In genomic region chr5:108381955-108382783, GRCh38 we compare ENCODE assay signal across 1 cellular context.
TF ChIP-seq lines count a peak whose summit lies in the region.

TSS of gene FBXL17 (minus strand) at chr5:108382098.

TF ChIP-seq in K562, 482 proteins besides CTCF, POLR2A, EP300 and RAD21 (continued from another document and continues in another):
- TF ChIP-seq, protein P1, sequence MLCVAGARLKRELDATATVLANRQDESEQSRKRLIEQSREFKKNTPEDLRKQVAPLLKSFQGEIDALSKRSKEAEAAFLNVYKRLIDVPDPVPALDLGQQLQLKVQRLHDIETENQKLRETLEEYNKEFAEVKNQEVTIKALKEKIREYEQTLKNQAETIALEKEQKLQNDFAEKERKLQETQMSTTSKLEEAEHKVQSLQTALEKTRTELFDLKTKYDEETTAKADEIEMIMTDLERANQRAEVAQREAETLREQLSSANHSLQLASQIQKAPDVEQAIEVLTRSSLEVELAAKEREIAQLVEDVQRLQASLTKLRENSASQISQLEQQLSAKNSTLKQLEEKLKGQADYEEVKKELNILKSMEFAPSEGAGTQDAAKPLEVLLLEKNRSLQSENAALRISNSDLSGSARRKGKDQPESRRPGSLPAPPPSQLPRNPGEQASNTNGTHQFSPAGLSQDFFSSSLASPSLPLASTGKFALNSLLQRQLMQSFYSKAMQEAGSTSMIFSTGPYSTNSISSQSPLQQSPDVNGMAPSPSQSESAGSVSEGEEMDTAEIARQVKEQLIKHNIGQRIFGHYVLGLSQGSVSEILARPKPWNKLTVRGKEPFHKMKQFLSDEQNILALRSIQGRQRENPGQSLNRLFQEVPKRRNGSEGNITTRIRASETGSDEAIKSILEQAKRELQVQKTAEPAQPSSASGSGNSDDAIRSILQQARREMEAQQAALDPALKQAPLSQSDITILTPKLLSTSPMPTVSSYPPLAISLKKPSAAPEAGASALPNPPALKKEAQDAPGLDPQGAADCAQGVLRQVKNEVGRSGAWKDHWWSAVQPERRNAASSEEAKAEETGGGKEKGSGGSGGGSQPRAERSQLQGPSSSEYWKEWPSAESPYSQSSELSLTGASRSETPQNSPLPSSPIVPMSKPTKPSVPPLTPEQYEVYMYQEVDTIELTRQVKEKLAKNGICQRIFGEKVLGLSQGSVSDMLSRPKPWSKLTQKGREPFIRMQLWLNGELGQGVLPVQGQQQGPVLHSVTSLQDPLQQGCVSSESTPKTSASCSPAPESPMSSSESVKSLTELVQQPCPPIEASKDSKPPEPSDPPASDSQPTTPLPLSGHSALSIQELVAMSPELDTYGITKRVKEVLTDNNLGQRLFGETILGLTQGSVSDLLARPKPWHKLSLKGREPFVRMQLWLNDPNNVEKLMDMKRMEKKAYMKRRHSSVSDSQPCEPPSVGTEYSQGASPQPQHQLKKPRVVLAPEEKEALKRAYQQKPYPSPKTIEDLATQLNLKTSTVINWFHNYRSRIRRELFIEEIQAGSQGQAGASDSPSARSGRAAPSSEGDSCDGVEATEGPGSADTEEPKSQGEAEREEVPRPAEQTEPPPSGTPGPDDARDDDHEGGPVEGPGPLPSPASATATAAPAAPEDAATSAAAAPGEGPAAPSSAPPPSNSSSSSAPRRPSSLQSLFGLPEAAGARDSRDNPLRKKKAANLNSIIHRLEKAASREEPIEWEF (CRISPR knock-in tag; IDR thresholded peaks at IDR 0.05): no peak
- TF ChIP-seq ARHGAP35 (IDR thresholded peaks at IDR 0.05; ENCODE audit: partially characterized antibody): no peak
- no peak for TF ChIP-seq SRSF9 (IDR thresholded peaks at IDR 0.05; ENCODE audit: borderline replicate concordance, low read depth, low read length)
- no peak for TF ChIP-seq KLF16 (IDR thresholded peaks at IDR 0.05)
- no peak for TF ChIP-seq PHTF2 (CRISPR knock-in tag; IDR thresholded peaks at IDR 0.05)
- TF ChIP-seq, protein P2, sequence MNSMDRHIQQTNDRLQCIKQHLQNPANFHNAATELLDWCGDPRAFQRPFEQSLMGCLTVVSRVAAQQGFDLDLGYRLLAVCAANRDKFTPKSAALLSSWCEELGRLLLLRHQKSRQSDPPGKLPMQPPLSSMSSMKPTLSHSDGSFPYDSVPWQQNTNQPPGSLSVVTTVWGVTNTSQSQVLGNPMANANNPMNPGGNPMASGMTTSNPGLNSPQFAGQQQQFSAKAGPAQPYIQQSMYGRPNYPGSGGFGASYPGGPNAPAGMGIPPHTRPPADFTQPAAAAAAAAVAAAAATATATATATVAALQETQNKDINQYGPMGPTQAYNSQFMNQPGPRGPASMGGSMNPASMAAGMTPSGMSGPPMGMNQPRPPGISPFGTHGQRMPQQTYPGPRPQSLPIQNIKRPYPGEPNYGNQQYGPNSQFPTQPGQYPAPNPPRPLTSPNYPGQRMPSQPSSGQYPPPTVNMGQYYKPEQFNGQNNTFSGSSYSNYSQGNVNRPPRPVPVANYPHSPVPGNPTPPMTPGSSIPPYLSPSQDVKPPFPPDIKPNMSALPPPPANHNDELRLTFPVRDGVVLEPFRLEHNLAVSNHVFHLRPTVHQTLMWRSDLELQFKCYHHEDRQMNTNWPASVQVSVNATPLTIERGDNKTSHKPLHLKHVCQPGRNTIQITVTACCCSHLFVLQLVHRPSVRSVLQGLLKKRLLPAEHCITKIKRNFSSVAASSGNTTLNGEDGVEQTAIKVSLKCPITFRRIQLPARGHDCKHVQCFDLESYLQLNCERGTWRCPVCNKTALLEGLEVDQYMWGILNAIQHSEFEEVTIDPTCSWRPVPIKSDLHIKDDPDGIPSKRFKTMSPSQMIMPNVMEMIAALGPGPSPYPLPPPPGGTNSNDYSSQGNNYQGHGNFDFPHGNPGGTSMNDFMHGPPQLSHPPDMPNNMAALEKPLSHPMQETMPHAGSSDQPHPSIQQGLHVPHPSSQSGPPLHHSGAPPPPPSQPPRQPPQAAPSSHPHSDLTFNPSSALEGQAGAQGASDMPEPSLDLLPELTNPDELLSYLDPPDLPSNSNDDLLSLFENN (IDR thresholded peaks at IDR 0.05; ENCODE audit: low read depth in 2 of 2, low read length in 2 of 2): no peak
- TF ChIP-seq ZNF232 (CRISPR knock-in tag; IDR thresholded peaks at IDR 0.05): peak; percentile 3; the same call in 1 of the 2 replicates
- TF ChIP-seq YBX1 (IDR thresholded peaks at IDR 0.05): no peak
- peak; percentile 68 for TF ChIP-seq KLF1 (tag; IDR thresholded peaks at IDR 0.05)
- TF ChIP-seq PHB2 (IDR thresholded peaks at IDR 0.05; ENCODE audit: low read depth): no peak
- TF ChIP-seq, protein P3, sequence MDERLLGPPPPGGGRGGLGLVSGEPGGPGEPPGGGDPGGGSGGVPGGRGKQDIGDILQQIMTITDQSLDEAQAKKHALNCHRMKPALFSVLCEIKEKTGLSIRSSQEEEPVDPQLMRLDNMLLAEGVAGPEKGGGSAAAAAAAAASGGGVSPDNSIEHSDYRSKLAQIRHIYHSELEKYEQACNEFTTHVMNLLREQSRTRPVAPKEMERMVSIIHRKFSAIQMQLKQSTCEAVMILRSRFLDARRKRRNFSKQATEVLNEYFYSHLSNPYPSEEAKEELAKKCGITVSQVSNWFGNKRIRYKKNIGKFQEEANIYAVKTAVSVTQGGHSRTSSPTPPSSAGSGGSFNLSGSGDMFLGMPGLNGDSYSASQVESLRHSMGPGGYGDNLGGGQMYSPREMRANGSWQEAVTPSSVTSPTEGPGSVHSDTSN (CRISPR knock-in tag; IDR thresholded peaks at IDR 0.05; ENCODE audit: low read depth): no peak
- TF ChIP-seq, protein P3 (tag; conservative IDR thresholded peaks at IDR 0.05; ENCODE audit: low read depth): peak; percentile 41
- TF ChIP-seq HSF4 (CRISPR knock-in tag; IDR thresholded peaks at IDR 0.05; ENCODE audit: borderline replicate concordance): no peak
- TF ChIP-seq HMG20B (CRISPR knock-in tag; IDR thresholded peaks at IDR 0.05): peak; percentile 28; the same call in 1 of the 2 replicates
- TF ChIP-seq PRPF4 (IDR thresholded peaks at IDR 0.05; ENCODE audit: insufficient read depth, low read depth, low read length, poor library complexity, severe bottlenecking): no peak
- peak; percentile 78 for TF ChIP-seq RB1 (IDR thresholded peaks at IDR 0.05; ENCODE audit: low read depth)
- peak; percentile 90 for TF ChIP-seq ZNF395 (CRISPR knock-in tag; IDR thresholded peaks at IDR 0.05)
- TF ChIP-seq CBX8 (IDR thresholded peaks at IDR 0.05; ENCODE audit: borderline replicate concordance, extremely low read depth, low read depth, low read length, poor library complexity, severe bottlenecking): no peak
- TF ChIP-seq BRCA1 (IDR thresholded peaks at IDR 0.05): no peak
- TF ChIP-seq BRCA1 (CRISPR knock-in tag; IDR thresholded peaks at IDR 0.05): 0 out of 2 replicates have a peak, but pooled peaks have one; percentile 41
- peak; percentile 4 for TF ChIP-seq U2AF1 (optimal IDR thresholded peaks at IDR 0.05; ENCODE audit: low read depth, low read length)
- no peak for TF ChIP-seq RUNX1 (IDR thresholded peaks at IDR 0.05; ENCODE audit: low read depth)
- no peak for TF ChIP-seq ZNF217 (CRISPR knock-in tag; IDR thresholded peaks at IDR 0.05)
- peak; percentile 87 for TF ChIP-seq CXXC5 (CRISPR knock-in tag; IDR thresholded peaks at IDR 0.05)
- TF ChIP-seq SP1 (CRISPR knock-in tag; IDR thresholded peaks at IDR 0.05): no peak; the same call in 1 of the 2 replicates
- TF ChIP-seq TAF9B (IDR thresholded peaks at IDR 0.05; ENCODE audit: partially characterized antibody): peak; percentile 69
- no peak for TF ChIP-seq MXI1 (IDR thresholded peaks at IDR 0.05; ENCODE audit: low read depth, low read length)
- no peak for TF ChIP-seq ID3 (CRISPR knock-in tag; IDR thresholded peaks at IDR 0.05)
- TF ChIP-seq ID3 (tag; IDR thresholded peaks at IDR 0.05): no peak
- TF ChIP-seq, protein P4, sequence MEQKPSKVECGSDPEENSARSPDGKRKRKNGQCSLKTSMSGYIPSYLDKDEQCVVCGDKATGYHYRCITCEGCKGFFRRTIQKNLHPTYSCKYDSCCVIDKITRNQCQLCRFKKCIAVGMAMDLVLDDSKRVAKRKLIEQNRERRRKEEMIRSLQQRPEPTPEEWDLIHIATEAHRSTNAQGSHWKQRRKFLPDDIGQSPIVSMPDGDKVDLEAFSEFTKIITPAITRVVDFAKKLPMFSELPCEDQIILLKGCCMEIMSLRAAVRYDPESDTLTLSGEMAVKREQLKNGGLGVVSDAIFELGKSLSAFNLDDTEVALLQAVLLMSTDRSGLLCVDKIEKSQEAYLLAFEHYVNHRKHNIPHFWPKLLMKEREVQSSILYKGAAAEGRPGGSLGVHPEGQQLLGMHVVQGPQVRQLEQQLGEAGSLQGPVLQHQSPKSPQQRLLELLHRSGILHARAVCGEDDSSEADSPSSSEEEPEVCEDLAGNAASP (IDR thresholded peaks at IDR 0.05): no peak
- no peak for TF ChIP-seq TAL1 (IDR thresholded peaks at IDR 0.05)
- TF ChIP-seq, protein P5, sequence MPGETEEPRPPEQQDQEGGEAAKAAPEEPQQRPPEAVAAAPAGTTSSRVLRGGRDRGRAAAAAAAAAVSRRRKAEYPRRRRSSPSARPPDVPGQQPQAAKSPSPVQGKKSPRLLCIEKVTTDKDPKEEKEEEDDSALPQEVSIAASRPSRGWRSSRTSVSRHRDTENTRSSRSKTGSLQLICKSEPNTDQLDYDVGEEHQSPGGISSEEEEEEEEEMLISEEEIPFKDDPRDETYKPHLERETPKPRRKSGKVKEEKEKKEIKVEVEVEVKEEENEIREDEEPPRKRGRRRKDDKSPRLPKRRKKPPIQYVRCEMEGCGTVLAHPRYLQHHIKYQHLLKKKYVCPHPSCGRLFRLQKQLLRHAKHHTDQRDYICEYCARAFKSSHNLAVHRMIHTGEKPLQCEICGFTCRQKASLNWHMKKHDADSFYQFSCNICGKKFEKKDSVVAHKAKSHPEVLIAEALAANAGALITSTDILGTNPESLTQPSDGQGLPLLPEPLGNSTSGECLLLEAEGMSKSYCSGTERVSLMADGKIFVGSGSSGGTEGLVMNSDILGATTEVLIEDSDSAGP (CRISPR knock-in tag; IDR thresholded peaks at IDR 0.05): no peak
- peak; percentile 37 to 80; a peak in 3 of 4 replicates for TF ChIP-seq MAZ (CRISPR knock-in tag; conservative IDR thresholded peaks at IDR 0.05 in 1 of 2, IDR thresholded peaks at IDR 0.05 in 1 of 2)
- TF ChIP-seq ILF3 (IDR thresholded peaks at IDR 0.05; ENCODE audit: borderline replicate concordance): no peak
- peak; percentile 58 for TF ChIP-seq TBP (optimal IDR thresholded peaks at IDR 0.05; ENCODE audit: low read depth, low read length)
- TF ChIP-seq RBFOX2 (IDR thresholded peaks at IDR 0.05; ENCODE audit: low read depth, low read length): peak; percentile 91
- no peak for TF ChIP-seq ZNF184 (CRISPR knock-in tag; IDR thresholded peaks at IDR 0.05)
- TF ChIP-seq HNRNPL (IDR thresholded peaks at IDR 0.05; ENCODE audit: low read depth, low read length): peak; percentile 78
- TF ChIP-seq SAFB (IDR thresholded peaks at IDR 0.05; ENCODE audit: borderline replicate concordance, low read depth, low read length): peak; percentile 28; the same call in 1 of the 2 replicates
- peak; percentile 62 for TF ChIP-seq CREB1 (IDR thresholded peaks at IDR 0.05)
- peak; percentile 76 for TF ChIP-seq CREB1 (CRISPR knock-in tag; IDR thresholded peaks at IDR 0.05)
- peak; percentile 26; the same call in 1 of the 2 replicates for TF ChIP-seq ERF (CRISPR knock-in tag; IDR thresholded peaks at IDR 0.05)
- TF ChIP-seq, protein P6, sequence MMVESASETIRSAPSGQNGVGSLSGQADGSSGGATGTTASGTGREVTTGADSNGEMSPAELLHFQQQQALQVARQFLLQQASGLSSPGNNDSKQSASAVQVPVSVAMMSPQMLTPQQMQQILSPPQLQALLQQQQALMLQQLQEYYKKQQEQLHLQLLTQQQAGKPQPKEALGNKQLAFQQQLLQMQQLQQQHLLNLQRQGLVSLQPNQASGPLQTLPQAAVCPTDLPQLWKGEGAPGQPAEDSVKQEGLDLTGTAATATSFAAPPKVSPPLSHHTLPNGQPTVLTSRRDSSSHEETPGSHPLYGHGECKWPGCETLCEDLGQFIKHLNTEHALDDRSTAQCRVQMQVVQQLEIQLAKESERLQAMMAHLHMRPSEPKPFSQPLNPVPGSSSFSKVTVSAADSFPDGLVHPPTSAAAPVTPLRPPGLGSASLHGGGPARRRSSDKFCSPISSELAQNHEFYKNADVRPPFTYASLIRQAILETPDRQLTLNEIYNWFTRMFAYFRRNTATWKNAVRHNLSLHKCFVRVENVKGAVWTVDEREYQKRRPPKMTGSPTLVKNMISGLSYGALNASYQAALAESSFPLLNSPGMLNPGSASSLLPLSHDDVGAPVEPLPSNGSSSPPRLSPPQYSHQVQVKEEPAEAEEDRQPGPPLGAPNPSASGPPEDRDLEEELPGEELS (CRISPR knock-in tag; IDR thresholded peaks at IDR 0.05; ENCODE audit: borderline replicate concordance): no peak
- TF ChIP-seq CBX5 (IDR thresholded peaks at IDR 0.05; ENCODE audit: borderline replicate concordance, low read depth): no peak
- TF ChIP-seq THRAP3 (IDR thresholded peaks at IDR 0.05; ENCODE audit: borderline replicate concordance): no peak
- TF ChIP-seq RFX1 (IDR thresholded peaks at IDR 0.05): no peak
- TF ChIP-seq, protein P7, sequence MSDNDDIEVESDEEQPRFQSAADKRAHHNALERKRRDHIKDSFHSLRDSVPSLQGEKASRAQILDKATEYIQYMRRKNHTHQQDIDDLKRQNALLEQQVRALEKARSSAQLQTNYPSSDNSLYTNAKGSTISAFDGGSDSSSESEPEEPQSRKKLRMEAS (CRISPR knock-in tag; IDR thresholded peaks at IDR 0.05): peak; percentile 67; the same call in 1 of the 2 replicates
- 0 out of 2 replicates have a peak, but pooled peaks have one; percentile 27 for TF ChIP-seq ZNF224 (CRISPR knock-in tag; IDR thresholded peaks at IDR 0.05)
- no peak for TF ChIP-seq ZNF347 (CRISPR knock-in tag; IDR thresholded peaks at IDR 0.05; ENCODE audit: low read depth)
- no peak for TF ChIP-seq CBFA2T2 (conservative IDR thresholded peaks at IDR 0.05)
- TF ChIP-seq BRD4 (IDR thresholded peaks at IDR 0.05): no peak
- TF ChIP-seq LARP7 (IDR thresholded peaks at IDR 0.05): no peak
- TF ChIP-seq DDX20 (tag; IDR thresholded peaks at IDR 0.05; ENCODE audit: low read depth): no peak
- no peak for TF ChIP-seq ZNF717 (CRISPR knock-in tag; IDR thresholded peaks at IDR 0.05)
